1 cellular context compared by ENCODE assay signal in the genomic region with DNA sequence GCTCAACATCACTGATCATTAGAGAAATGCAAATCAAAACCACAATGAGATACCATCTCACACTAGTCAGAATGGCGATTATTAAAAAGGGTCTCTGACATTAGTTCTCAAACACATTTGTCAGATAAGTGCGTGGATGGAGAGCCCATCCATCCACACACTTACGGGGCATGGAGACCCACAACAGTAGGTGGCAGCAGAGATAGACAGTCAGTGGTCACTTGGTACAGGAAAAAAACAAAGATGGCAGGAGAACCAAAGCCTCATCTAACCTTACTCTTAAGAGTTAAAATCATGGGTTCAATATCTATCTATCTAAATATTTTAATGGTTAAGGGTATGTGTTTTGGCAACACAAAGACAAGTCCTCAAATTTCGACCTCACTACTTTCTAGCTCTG.
TF ChIP-seq lines count a peak whose summit lies in the region.

No MANE protein-coding gene starts in this region.

TF ChIP-seq in Ishikawa, 13 proteins besides CTCF, POLR2A, EP300 and RAD21 (continued from another document):
- TF ChIP-seq REST (IDR thresholded peaks at IDR 0.05; ENCODE audit: low read depth) (no peak), EGR1 (IDR thresholded peaks at IDR 0.05) (no peak), TEAD4 (IDR thresholded peaks at IDR 0.05) (no peak), FOXM1 (IDR thresholded peaks at IDR 0.05; ENCODE audit: borderline replicate concordance, low read depth) (no peak), CEBPB (IDR thresholded peaks at IDR 0.05) (no peak), TCF12 (IDR thresholded peaks at IDR 0.05; ENCODE audit: low read depth) (no peak), TAF1 (IDR thresholded peaks at IDR 0.05; ENCODE audit: low read depth) (no peak)
- TF ChIP-seq, protein P1, sequence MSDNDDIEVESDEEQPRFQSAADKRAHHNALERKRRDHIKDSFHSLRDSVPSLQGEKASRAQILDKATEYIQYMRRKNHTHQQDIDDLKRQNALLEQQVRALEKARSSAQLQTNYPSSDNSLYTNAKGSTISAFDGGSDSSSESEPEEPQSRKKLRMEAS (IDR thresholded peaks at IDR 0.05) = no peak
